12 cellular contexts compared by ENCODE assay signal in genomic region chr13:30346789-30347167, GRCh38. TPM values are rescaled to one million over a fixed set of nuclear protein-coding genes. Genes with fewer than 3 reads are reported as not detected.
A peak's percentile ranks its signal among the peaks of the same experiment; 100 is the strongest.
DNase-seq lines count a peak whose midpoint lies in the region; ATAC-seq, FAIRE-seq and TF ChIP-seq lines count a peak whose summit lies in the region.
"Had no signal": no experiment of that assay in that cellular context is flagged by ENCODE, and none has a peak within 500 bp of the region (broad histone marks: within the 10 kb centered on the region; RNA-seq: fewer than 3 reads in every experiment).

No MANE protein-coding gene starts in this region.

- intact Hi-C loops in activated CD4-positive, alpha-beta T cell treated with anti-CD3 and anti-CD28 coated beads for 36 hours (cut with DNase I, micrococcal nuclease), result no loop called here
- intact Hi-C loops in prostate gland (cut with DNase I), result no loop called here

- H3K36me3 ChIP-seq in OCI-LY1 (ENCODE audit: insufficient read depth, low read length) (peaks cover 49% of the 10 kb centered on the region), neutrophil (no peaks in the 10 kb centered on the region), prostate gland (no peaks in the 10 kb centered on the region)
- H3K36me3 ChIP-seq: right lobe of liver had no signal

- DNase-seq in activated CD4-positive, alpha-beta T cell treated with anti-CD3 and anti-CD28 coated beads for 36 hours, result no peak
- DNase-seq in activated CD4-positive, alpha-beta T cell treated with anti-CD3 and anti-CD28 coated beads, Interleukin-2, amount 50 U/mL, for 48 hours, result no peak
- no peak for DNase-seq in prostate gland (ENCODE audit: low spot score)
- DNase-seq in GM12892 (ENCODE audit: insufficient read length), result no peak
- no peak for DNase-seq in anterior cingulate cortex (lab: John Stamatoyannopoulos, UW)
- DNase-seq: 8988T, EL, right lobe of liver had no signal

- no peak overlapping the region for H3K9ac ChIP-seq in OCI-LY1 (ENCODE audit: low read length)

- no peak overlapping the region for H3K4me2 ChIP-seq in OCI-LY1 (ENCODE audit: low read length)

- no peaks in the 10 kb centered on the region for H4K20me1 ChIP-seq in OCI-LY1 (ENCODE audit: insufficient read depth, low read length)

- FAIRE-seq in GM12892 (lab: Jason Lieb, UNC), result no peak

- no peaks in the 10 kb centered on the region for H3K27me3 ChIP-seq in OCI-LY1 (ENCODE audit: insufficient read depth, low read length)
- no peaks in the 10 kb centered on the region for H3K27me3 ChIP-seq in neutrophil
- H3K27me3 ChIP-seq in prostate gland (replicated peaks; ENCODE audit: insufficient read depth), result no peaks in the 10 kb centered on the region
- H3K27me3 ChIP-seq: right lobe of liver had no signal

- POLR2A ChIA-PET in activated CD4-positive, alpha-beta T cell treated with anti-CD3 and anti-CD28 coated beads for 36 hours (lab: Charles Lee), result no interaction called here

- H3K9me3 Mint-ChIP-seq in activated CD4-positive, alpha-beta T cell treated with anti-CD3 and anti-CD28 coated beads for 36 hours (ENCODE audit: low read depth), result no peaks in the 10 kb centered on the region

- TF ChIP-seq POLR2A in prostate gland (IDR thresholded peaks at IDR 0.05) (no peak), GM12892 (IDR thresholded peaks at IDR 0.05; ENCODE audit: low read depth, low read length) (no peak)

- TF ChIP-seq CTCF in OCI-LY1 (IDR thresholded peaks at IDR 0.05; ENCODE audit: low read length) (no peak), neutrophil (IDR thresholded peaks at IDR 0.05) (no peak), prostate gland (IDR thresholded peaks at IDR 0.05) (no peak)

- no peak overlapping the region for H2AFZ ChIP-seq in OCI-LY1 (ENCODE audit: low read length)

- H3K9me3 ChIP-seq in OCI-LY1 (ENCODE audit: low read length), result no peaks in the 10 kb centered on the region
- H3K9me3 ChIP-seq in neutrophil, result no peaks in the 10 kb centered on the region
- H3K9me3 ChIP-seq in prostate gland, result no peaks in the 10 kb centered on the region
- H3K9me3 ChIP-seq: right lobe of liver had no signal

- H3K4me3 Mint-ChIP-seq in activated CD4-positive, alpha-beta T cell treated with anti-CD3 and anti-CD28 coated beads for 36 hours, result no peak overlapping the region

- peak; percentile 80 for ATAC-seq in activated CD4-positive, alpha-beta T cell treated with anti-CD3 and anti-CD28 coated beads for 36 hours
- peak; percentile 14 for ATAC-seq in GM21737 (IDR thresholded peaks at IDR 0.05; ENCODE audit: unreplicated experiment)

- H3K36me3 Mint-ChIP-seq in activated CD4-positive, alpha-beta T cell treated with anti-CD3 and anti-CD28 coated beads for 36 hours (ENCODE audit: low read depth), result no peaks in the 10 kb centered on the region

- no peaks in the 10 kb centered on the region for H3F3A ChIP-seq in OCI-LY1 (ENCODE audit: insufficient read depth, low read length)

- peaks cover 9% of the 10 kb centered on the region for H3K4me1 ChIP-seq in OCI-LY1 (ENCODE audit: insufficient read depth, low read length, severe bottlenecking)
- H3K4me1 ChIP-seq in neutrophil (ENCODE audit: control insufficient read depth in 1 of 2, insufficient read depth in 1 of 2, low read depth in 1 of 2, low read length in 1 of 2), result peaks cover 9 to 18% of the 10 kb centered on the region in 2 experiments
- peaks cover 7% of the 10 kb centered on the region for H3K4me1 ChIP-seq in prostate gland (replicated peaks)

- no peaks in the 10 kb centered on the region for H3K79me2 ChIP-seq in OCI-LY1 (ENCODE audit: insufficient read depth, low read length)

- peak overlapping the region; percentile 29 for H3K27ac ChIP-seq in OCI-LY1 (ENCODE audit: low read depth, low read length, poor library complexity, severe bottlenecking)
- peak overlapping the region; percentile 35 for H3K27ac ChIP-seq in neutrophil
- no peak overlapping the region for H3K27ac ChIP-seq in prostate gland
- H3K27ac ChIP-seq: HL-60, right lobe of liver had no signal

- H3K4me3 ChIP-seq in OCI-LY1 (ENCODE audit: low read depth, low read length, poor library complexity, severe bottlenecking) (no peak overlapping the region), neutrophil (ENCODE audit: low read depth in 1 of 2, low read length in 1 of 2) (no peak overlapping the region), prostate gland (no peak overlapping the region)
- H3K4me3 ChIP-seq: right lobe of liver had no signal

- peak overlapping the region; percentile 9 for H3K27ac Mint-ChIP-seq in activated CD4-positive, alpha-beta T cell treated with anti-CD3 and anti-CD28 coated beads for 36 hours

- no peaks in the 10 kb centered on the region for H3K27me3 Mint-ChIP-seq in activated CD4-positive, alpha-beta T cell treated with anti-CD3 and anti-CD28 coated beads for 36 hours

- H3K4me1 Mint-ChIP-seq in activated CD4-positive, alpha-beta T cell treated with anti-CD3 and anti-CD28 coated beads for 36 hours, result peaks cover 36% of the 10 kb centered on the region

- H3K9me2 ChIP-seq in OCI-LY1 (ENCODE audit: low read depth, low read length), result no peaks in the 10 kb centered on the region

- WGBS in prostate gland, result 90% methylated on average over 4 of the region's 4 CpGs

- CTCF ChIA-PET in activated CD4-positive, alpha-beta T cell treated with anti-CD3 and anti-CD28 coated beads for 36 hours (lab: Charles Lee), result interaction anchor here (1.0 to 1.5 kb wide), 3 partner anchors 52 to 235 kb away, joined by 3 to 5 read pairs (median 4); no protein-coding TSS in a partner anchor

RNA-seq across cellular contexts. Expression of gene KATNAL1, which starts 39.4 kb away (rescaled TPM):
- total RNA-seq in activated CD4-positive, alpha-beta T cell treated with anti-CD3 and anti-CD28 coated beads for 36 hours, result 10 to 100 TPM; 10.9 to 12.5 TPM
- total RNA-seq in prostate gland, result 10 to 100 TPM; 12.8 to 16.4 TPM
- polyA plus RNA-seq in GM12892 (2012; ENCODE audit: missing spikeins), result 11.2 TPM

Comparison
In these comparisons a context has a peak if more than half of its experiments do, and no peak if none do; other contexts are left out.
1. H3K27ac ChIP-seq: peak in OCI-LY1 (single experiment) and neutrophil (single experiment); none in prostate gland (0 of 2).